Comparison of ENCODE assay signal across 1 cellular context in genomic region chr2:190466819-190467444, GRCh38.
TF ChIP-seq lines count a peak whose summit lies in the region.

No MANE protein-coding gene starts in this region.

TF ChIP-seq in HepG2, 621 proteins besides CTCF, POLR2A, EP300 and RAD21 (continued from another document):
- TF ChIP-seq ZBTB43 (CRISPR knock-in tag; conservative IDR thresholded peaks at IDR 0.05) (no peak), REPIN1 (CRISPR knock-in tag; IDR thresholded peaks at IDR 0.05; ENCODE audit: borderline replicate concordance, low read depth) (0 out of 2 replicates have a peak, but pooled peaks have one; percentile 32), MYPOP (CRISPR knock-in tag; IDR thresholded peaks at IDR 0.05) (no peak), TFDP1 (CRISPR knock-in tag; IDR thresholded peaks at IDR 0.05; ENCODE audit: borderline replicate concordance) (no peak), SALL1 (CRISPR knock-in tag; IDR thresholded peaks at IDR 0.05) (no peak), ZNF230 (CRISPR knock-in tag; IDR thresholded peaks at IDR 0.05) (no peak), AHDC1 (CRISPR knock-in tag; IDR thresholded peaks at IDR 0.05; ENCODE audit: borderline replicate concordance) (peak; percentile 47; the same call in 1 of the 2 replicates), MEF2D (CRISPR knock-in tag; IDR thresholded peaks at IDR 0.05) (peak; percentile 42; the same call in 1 of the 2 replicates), LCORL (IDR thresholded peaks at IDR 0.05) (no peak), LCORL (CRISPR knock-in tag; IDR thresholded peaks at IDR 0.05) (peak; percentile 54; the same call in 1 of the 2 replicates), POGZ (CRISPR knock-in tag; IDR thresholded peaks at IDR 0.05) (0 out of 2 replicates have a peak, but pooled peaks have one; percentile 15), ZNF280B (CRISPR knock-in tag; IDR thresholded peaks at IDR 0.05; ENCODE audit: borderline replicate concordance) (no peak), HNF4A (CRISPR knock-in tag; IDR thresholded peaks at IDR 0.05) (peak; percentile 75), ZNF234 (CRISPR knock-in tag; conservative IDR thresholded peaks at IDR 0.05) (no peak), ZSCAN31 (CRISPR knock-in tag; IDR thresholded peaks at IDR 0.05; ENCODE audit: low read depth) (no peak), MIXL1 (CRISPR knock-in tag; IDR thresholded peaks at IDR 0.05) (peak; percentile 19; the same call in 1 of the 2 replicates), RBM39 (IDR thresholded peaks at IDR 0.05; ENCODE audit: low read depth, low read length, poor library complexity, severe bottlenecking) (no peak), SIX4 (CRISPR knock-in tag; IDR thresholded peaks at IDR 0.05) (0 out of 2 replicates have a peak, but pooled peaks have one; percentile 37), PHF21A (CRISPR knock-in tag; IDR thresholded peaks at IDR 0.05) (no peak), MTERF4 (CRISPR knock-in tag; IDR thresholded peaks at IDR 0.05) (no peak), ZNF180 (CRISPR knock-in tag; IDR thresholded peaks at IDR 0.05; ENCODE audit: borderline replicate concordance, low read depth) (no peak), NCOR1 (IDR thresholded peaks at IDR 0.05; ENCODE audit: borderline replicate concordance, low read length) (no peak), ZNF136 (CRISPR knock-in tag; IDR thresholded peaks at IDR 0.05; ENCODE audit: low read depth) (no peak), ZNF282 (IDR thresholded peaks at IDR 0.05; ENCODE audit: partially characterized antibody) (no peak), SP1 (IDR thresholded peaks at IDR 0.05) (no peak), SP1 (CRISPR knock-in tag; IDR thresholded peaks at IDR 0.05) (no peak), NAIF1 (CRISPR knock-in tag; IDR thresholded peaks at IDR 0.05; ENCODE audit: borderline replicate concordance) (no peak), AGO1 (IDR thresholded peaks at IDR 0.05; ENCODE audit: low read depth, low read length, poor library complexity, severe bottlenecking) (no peak), FOXA1 (IDR thresholded peaks at IDR 0.05) (no peak), FOXA1 (CRISPR knock-in tag; IDR thresholded peaks at IDR 0.05) (no peak), SIX1 (CRISPR knock-in tag; IDR thresholded peaks at IDR 0.05; ENCODE audit: borderline replicate concordance) (peak; percentile 95), RFX3 (CRISPR knock-in tag; IDR thresholded peaks at IDR 0.05) (peak; percentile 82), ZNF567 (CRISPR knock-in tag; IDR thresholded peaks at IDR 0.05; ENCODE audit: borderline replicate concordance) (no peak), NRL (CRISPR knock-in tag; IDR thresholded peaks at IDR 0.05; ENCODE audit: borderline replicate concordance) (no peak), FOXP4 (CRISPR knock-in tag; IDR thresholded peaks at IDR 0.05) (no peak), ZNF883 (CRISPR knock-in tag; IDR thresholded peaks at IDR 0.05; ENCODE audit: not compliant biosample characterization) (no peak), GFI1 (CRISPR knock-in tag; IDR thresholded peaks at IDR 0.05; ENCODE audit: borderline replicate concordance) (no peak), ZNF780A (CRISPR knock-in tag; IDR thresholded peaks at IDR 0.05) (no peak), EHMT2 (IDR thresholded peaks at IDR 0.05; ENCODE audit: borderline replicate concordance, low read depth, low read length) (peak; percentile 77; the same call in 1 of the 2 replicates), ARID2 (CRISPR knock-in tag; IDR thresholded peaks at IDR 0.05; ENCODE audit: borderline replicate concordance) (no peak), MBD4 (IDR thresholded peaks at IDR 0.05; ENCODE audit: borderline replicate concordance, low read length) (no peak), HNF4G (IDR thresholded peaks at IDR 0.05; ENCODE audit: borderline replicate concordance, low read depth, low read length) (peak; percentile 42; the same call in 1 of the 2 replicates), HNF4G (CRISPR knock-in tag; IDR thresholded peaks at IDR 0.05; ENCODE audit: borderline replicate concordance, low read depth) (no peak), CHCHD3 (CRISPR knock-in tag; IDR thresholded peaks at IDR 0.05) (no peak), NFKBIZ (CRISPR knock-in tag; IDR thresholded peaks at IDR 0.05) (no peak), SMYD3 (CRISPR knock-in tag; IDR thresholded peaks at IDR 0.05) (no peak), STAT5B (CRISPR knock-in tag; IDR thresholded peaks at IDR 0.05) (no peak), PAXIP1 (CRISPR knock-in tag; conservative IDR thresholded peaks at IDR 0.05) (peak; percentile 75), ZMYM4 (CRISPR knock-in tag; IDR thresholded peaks at IDR 0.05) (peak; percentile 58), ZSCAN20 (CRISPR knock-in tag; IDR thresholded peaks at IDR 0.05; ENCODE audit: borderline replicate concordance) (peak; percentile 100), ZNF44 (CRISPR knock-in tag; IDR thresholded peaks at IDR 0.05) (no peak), SOX13 (IDR thresholded peaks at IDR 0.05) (no peak), SOX13 (CRISPR knock-in tag; conservative IDR thresholded peaks at IDR 0.05 in 1 of 2, IDR thresholded peaks at IDR 0.05 in 1 of 2) (no peak), ZNF337 (CRISPR knock-in tag; IDR thresholded peaks at IDR 0.05; ENCODE audit: borderline replicate concordance, low read depth) (no peak)
TF ChIP-seq in HepG2: peak in this region for 18.
